10 cellular contexts compared by ENCODE assay signal in genomic region chr3:13673207-13673606, GRCh38.
DNase-seq lines count a peak whose midpoint lies in the region; ATAC-seq and TF ChIP-seq lines count a peak whose summit lies in the region.
"Had no signal": no experiment of that assay in that cellular context is flagged by ENCODE, and none has a peak within 500 bp of the region (broad histone marks: within the 10 kb centered on the region; RNA-seq: fewer than 3 reads in every experiment).

No MANE protein-coding gene starts in this region.

- in situ Hi-C loops in T47D (cut with HindIII; ENCODE audit: low pct_unique_long_range_greater_than_20kb, low sequenced_read_pairs): no loop called here

- DNase-seq in ELR (ENCODE audit: low read depth) (peak; percentile 39), Kasumi-1 (lab: John Stamatoyannopoulos, UW) (peak; percentile 21 to 36), T47D (ENCODE audit: low read depth in 1 of 2, low spot score in 1 of 2) (peak; percentile 44 to 62), mesothelial cell of epicardium (ENCODE audit: low spot score in 2 of 2, unreplicated experiment in 2 of 2) (no peak), NK-92 (lab: John Stamatoyannopoulos, UW; ENCODE audit: unreplicated experiment) (no peak), HPDE6-E6E7 (ENCODE audit: extremely low spot score) (no peak)
- DNase-seq in effector CD8-positive, alpha-beta T cell (lab: John Stamatoyannopoulos, UW): no peak
- DNase-seq: activated B cell treated with CpG ODN at 0.5 μM for 24 hours, mucosa of descending colon had no signal

- no peak for ATAC-seq in HG02885 (IDR thresholded peaks at IDR 0.05; ENCODE audit: poor library complexity, unreplicated experiment)
- ATAC-seq: mucosa of descending colon had no signal

- H3K27ac Mint-ChIP-seq in mesothelial cell of epicardium: no peak overlapping the region
- H3K27ac Mint-ChIP-seq: activated B cell treated with CpG ODN at 0.5 μM for 24 hours had no signal

- H3K36me3 Mint-ChIP-seq in mesothelial cell of epicardium: no peaks in the 10 kb centered on the region

- H3K9me3 Mint-ChIP-seq in mesothelial cell of epicardium: no peaks in the 10 kb centered on the region
- H3K9me3 Mint-ChIP-seq: activated B cell treated with CpG ODN at 0.5 μM for 24 hours had no signal

- H3K4me3 Mint-ChIP-seq in mesothelial cell of epicardium: no peak overlapping the region
- H3K4me3 Mint-ChIP-seq: activated B cell treated with CpG ODN at 0.5 μM for 24 hours had no signal

- H3K4me1 Mint-ChIP-seq in mesothelial cell of epicardium: peaks cover 10% of the 10 kb centered on the region
- H3K4me1 Mint-ChIP-seq: activated B cell treated with CpG ODN at 0.5 μM for 24 hours had no signal

- H3K27me3 Mint-ChIP-seq in mesothelial cell of epicardium (ENCODE audit: low read depth): peaks cover 15% of the 10 kb centered on the region

- peak; percentile 44 for TF ChIP-seq CTCF in mesothelial cell of epicardium (IDR thresholded peaks at IDR 0.05; ENCODE audit: unreplicated experiment)

Comparison
In these comparisons a context has a peak if more than half of its experiments do, and no peak if none do; other contexts are left out.
1. DNase-seq: peak in ELR (single experiment), Kasumi-1 (2 of 2) and T47D (2 of 2); none in mesothelial cell of epicardium (0 of 2), effector CD8-positive, alpha-beta T cell (single experiment), NK-92 (single experiment) and HPDE6-E6E7 (single experiment).